3 cellular contexts compared by ENCODE assay signal in the genomic region with DNA sequence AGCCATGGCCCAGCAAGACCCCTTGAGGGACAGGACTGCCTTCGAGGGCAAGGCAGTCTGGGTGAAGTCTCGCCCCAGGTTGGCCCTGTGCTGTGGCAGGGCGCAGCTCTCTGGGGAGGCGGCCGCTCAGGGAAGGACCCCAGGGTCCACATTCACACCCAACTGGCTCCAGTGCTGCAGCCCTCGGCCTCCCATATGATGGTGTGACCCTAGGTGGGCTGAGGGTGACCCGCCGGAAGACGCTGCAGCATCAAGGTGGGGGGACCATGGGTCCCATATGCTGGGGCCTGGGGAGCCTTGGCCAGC.
A peak's percentile ranks its signal among the peaks of the same experiment; 100 is the strongest.
TF ChIP-seq lines count a peak whose summit lies in the region.

No MANE protein-coding gene starts in this region.

TF ChIP-seq in K562, 482 proteins besides CTCF, POLR2A, EP300 and RAD21:
- TF ChIP-seq MAFK (IDR thresholded peaks at IDR 0.05; ENCODE audit: low read length) = no peak
- TF ChIP-seq MYBL2 (IDR thresholded peaks at IDR 0.05; ENCODE audit: low read depth) = no peak
- 0 out of 2 replicates have a peak, but pooled peaks have one; percentile 70 for TF ChIP-seq MYBL2 (CRISPR knock-in tag; IDR thresholded peaks at IDR 0.05; ENCODE audit: borderline replicate concordance)
- no peak for TF ChIP-seq NBN (IDR thresholded peaks at IDR 0.05; ENCODE audit: low read depth)
- peak; percentile 1; the same call in 1 of the 2 replicates for TF ChIP-seq PHF8 (IDR thresholded peaks at IDR 0.05; ENCODE audit: borderline replicate concordance, low read length)
- TF ChIP-seq NR3C1 (CRISPR knock-in tag; IDR thresholded peaks at IDR 0.05) = 0 out of 2 replicates have a peak, but pooled peaks have one; percentile 19
- TF ChIP-seq, protein P1, sequence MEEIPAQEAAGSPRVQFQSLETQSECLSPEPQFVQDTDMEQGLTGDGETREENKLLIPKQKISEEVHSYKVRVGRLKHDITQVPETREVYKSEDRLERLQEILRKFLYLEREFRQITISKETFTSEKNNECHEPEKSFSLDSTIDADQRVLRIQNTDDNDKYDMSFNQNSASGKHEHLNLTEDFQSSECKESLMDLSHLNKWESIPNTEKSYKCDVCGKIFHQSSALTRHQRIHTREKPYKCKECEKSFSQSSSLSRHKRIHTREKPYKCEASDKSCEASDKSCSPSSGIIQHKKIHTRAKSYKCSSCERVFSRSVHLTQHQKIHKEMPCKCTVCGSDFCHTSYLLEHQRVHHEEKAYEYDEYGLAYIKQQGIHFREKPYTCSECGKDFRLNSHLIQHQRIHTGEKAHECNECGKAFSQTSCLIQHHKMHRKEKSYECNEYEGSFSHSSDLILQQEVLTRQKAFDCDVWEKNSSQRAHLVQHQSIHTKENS (CRISPR knock-in tag; IDR thresholded peaks at IDR 0.05) = no peak
- no peak for TF ChIP-seq ZNF224 (CRISPR knock-in tag; IDR thresholded peaks at IDR 0.05)
- no peak for TF ChIP-seq ZNF282 (CRISPR knock-in tag; IDR thresholded peaks at IDR 0.05)
TF ChIP-seq in K562: peak in this region for 3.

TF ChIP-seq in neural cell, 6 proteins besides CTCF, POLR2A, EP300 and RAD21:
- TF ChIP-seq SMC3 (conservative IDR thresholded peaks at IDR 0.05; ENCODE audit: poor library complexity) = no peak
- TF ChIP-seq REST (IDR thresholded peaks at IDR 0.05; ENCODE audit: borderline replicate concordance) = no peak
- TF ChIP-seq EZH2 (IDR thresholded peaks at IDR 0.05; ENCODE audit: borderline replicate concordance, insufficient read depth, low read length, poor library complexity, severe bottlenecking) = no peak
- TF ChIP-seq MXI1 (conservative IDR thresholded peaks at IDR 0.05; ENCODE audit: poor library complexity, severe bottlenecking) = no peak
- no peak for TF ChIP-seq POLR2AphosphoS5 (IDR thresholded peaks at IDR 0.05)
- no peak for TF ChIP-seq TAF1 (IDR thresholded peaks at IDR 0.05; ENCODE audit: low read depth)

TF ChIP-seq in WTC11, 78 proteins besides CTCF, POLR2A, EP300 and RAD21:
- no peak for TF ChIP-seq ZNF423 (CRISPR knock-in tag; IDR thresholded peaks at IDR 0.05)
- TF ChIP-seq NR2C2 (CRISPR knock-in tag; IDR thresholded peaks at IDR 0.05) = no peak
- no peak for TF ChIP-seq ZNF138 (CRISPR knock-in tag; conservative IDR thresholded peaks at IDR 0.05)
- TF ChIP-seq ZNF281 (CRISPR knock-in tag; IDR thresholded peaks at IDR 0.05) = no peak
- TF ChIP-seq NFATC4 (CRISPR knock-in tag; IDR thresholded peaks at IDR 0.05) = no peak
- TF ChIP-seq SMAD3 (CRISPR knock-in tag; IDR thresholded peaks at IDR 0.05; ENCODE audit: borderline replicate concordance) = no peak
- TF ChIP-seq, protein P2, sequence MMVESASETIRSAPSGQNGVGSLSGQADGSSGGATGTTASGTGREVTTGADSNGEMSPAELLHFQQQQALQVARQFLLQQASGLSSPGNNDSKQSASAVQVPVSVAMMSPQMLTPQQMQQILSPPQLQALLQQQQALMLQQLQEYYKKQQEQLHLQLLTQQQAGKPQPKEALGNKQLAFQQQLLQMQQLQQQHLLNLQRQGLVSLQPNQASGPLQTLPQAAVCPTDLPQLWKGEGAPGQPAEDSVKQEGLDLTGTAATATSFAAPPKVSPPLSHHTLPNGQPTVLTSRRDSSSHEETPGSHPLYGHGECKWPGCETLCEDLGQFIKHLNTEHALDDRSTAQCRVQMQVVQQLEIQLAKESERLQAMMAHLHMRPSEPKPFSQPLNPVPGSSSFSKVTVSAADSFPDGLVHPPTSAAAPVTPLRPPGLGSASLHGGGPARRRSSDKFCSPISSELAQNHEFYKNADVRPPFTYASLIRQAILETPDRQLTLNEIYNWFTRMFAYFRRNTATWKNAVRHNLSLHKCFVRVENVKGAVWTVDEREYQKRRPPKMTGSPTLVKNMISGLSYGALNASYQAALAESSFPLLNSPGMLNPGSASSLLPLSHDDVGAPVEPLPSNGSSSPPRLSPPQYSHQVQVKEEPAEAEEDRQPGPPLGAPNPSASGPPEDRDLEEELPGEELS (CRISPR knock-in tag; IDR thresholded peaks at IDR 0.05) = no peak
- no peak for TF ChIP-seq AR (CRISPR knock-in tag; IDR thresholded peaks at IDR 0.05)
- TF ChIP-seq FOXP1 (CRISPR knock-in tag; IDR thresholded peaks at IDR 0.05; ENCODE audit: borderline replicate concordance) = no peak
- TF ChIP-seq ZNF317 (CRISPR knock-in tag; IDR thresholded peaks at IDR 0.05; ENCODE audit: borderline replicate concordance, low read depth) = no peak
- no peak for TF ChIP-seq FOXJ3 (CRISPR knock-in tag; IDR thresholded peaks at IDR 0.05; ENCODE audit: borderline replicate concordance)
- no peak for TF ChIP-seq SP1 (CRISPR knock-in tag; conservative IDR thresholded peaks at IDR 0.05)
- TF ChIP-seq TP53 (CRISPR knock-in tag; IDR thresholded peaks at IDR 0.05) = no peak
- no peak for TF ChIP-seq CBFB (CRISPR knock-in tag; IDR thresholded peaks at IDR 0.05; ENCODE audit: low read depth)
- TF ChIP-seq EMX1 (CRISPR knock-in tag; IDR thresholded peaks at IDR 0.05) = no peak
- TF ChIP-seq, protein P3, sequence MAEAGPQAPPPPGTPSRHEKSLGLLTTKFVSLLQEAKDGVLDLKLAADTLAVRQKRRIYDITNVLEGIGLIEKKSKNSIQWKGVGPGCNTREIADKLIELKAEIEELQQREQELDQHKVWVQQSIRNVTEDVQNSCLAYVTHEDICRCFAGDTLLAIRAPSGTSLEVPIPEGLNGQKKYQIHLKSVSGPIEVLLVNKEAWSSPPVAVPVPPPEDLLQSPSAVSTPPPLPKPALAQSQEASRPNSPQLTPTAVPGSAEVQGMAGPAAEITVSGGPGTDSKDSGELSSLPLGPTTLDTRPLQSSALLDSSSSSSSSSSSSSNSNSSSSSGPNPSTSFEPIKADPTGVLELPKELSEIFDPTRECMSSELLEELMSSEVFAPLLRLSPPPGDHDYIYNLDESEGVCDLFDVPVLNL (CRISPR knock-in tag; IDR thresholded peaks at IDR 0.05; ENCODE audit: borderline replicate concordance, low read depth) = no peak
- TF ChIP-seq, protein P4, sequence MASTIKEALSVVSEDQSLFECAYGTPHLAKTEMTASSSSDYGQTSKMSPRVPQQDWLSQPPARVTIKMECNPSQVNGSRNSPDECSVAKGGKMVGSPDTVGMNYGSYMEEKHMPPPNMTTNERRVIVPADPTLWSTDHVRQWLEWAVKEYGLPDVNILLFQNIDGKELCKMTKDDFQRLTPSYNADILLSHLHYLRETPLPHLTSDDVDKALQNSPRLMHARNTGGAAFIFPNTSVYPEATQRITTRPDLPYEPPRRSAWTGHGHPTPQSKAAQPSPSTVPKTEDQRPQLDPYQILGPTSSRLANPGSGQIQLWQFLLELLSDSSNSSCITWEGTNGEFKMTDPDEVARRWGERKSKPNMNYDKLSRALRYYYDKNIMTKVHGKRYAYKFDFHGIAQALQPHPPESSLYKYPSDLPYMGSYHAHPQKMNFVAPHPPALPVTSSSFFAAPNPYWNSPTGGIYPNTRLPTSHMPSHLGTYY (CRISPR knock-in tag; IDR thresholded peaks at IDR 0.05) = no peak
- TF ChIP-seq, protein P5, sequence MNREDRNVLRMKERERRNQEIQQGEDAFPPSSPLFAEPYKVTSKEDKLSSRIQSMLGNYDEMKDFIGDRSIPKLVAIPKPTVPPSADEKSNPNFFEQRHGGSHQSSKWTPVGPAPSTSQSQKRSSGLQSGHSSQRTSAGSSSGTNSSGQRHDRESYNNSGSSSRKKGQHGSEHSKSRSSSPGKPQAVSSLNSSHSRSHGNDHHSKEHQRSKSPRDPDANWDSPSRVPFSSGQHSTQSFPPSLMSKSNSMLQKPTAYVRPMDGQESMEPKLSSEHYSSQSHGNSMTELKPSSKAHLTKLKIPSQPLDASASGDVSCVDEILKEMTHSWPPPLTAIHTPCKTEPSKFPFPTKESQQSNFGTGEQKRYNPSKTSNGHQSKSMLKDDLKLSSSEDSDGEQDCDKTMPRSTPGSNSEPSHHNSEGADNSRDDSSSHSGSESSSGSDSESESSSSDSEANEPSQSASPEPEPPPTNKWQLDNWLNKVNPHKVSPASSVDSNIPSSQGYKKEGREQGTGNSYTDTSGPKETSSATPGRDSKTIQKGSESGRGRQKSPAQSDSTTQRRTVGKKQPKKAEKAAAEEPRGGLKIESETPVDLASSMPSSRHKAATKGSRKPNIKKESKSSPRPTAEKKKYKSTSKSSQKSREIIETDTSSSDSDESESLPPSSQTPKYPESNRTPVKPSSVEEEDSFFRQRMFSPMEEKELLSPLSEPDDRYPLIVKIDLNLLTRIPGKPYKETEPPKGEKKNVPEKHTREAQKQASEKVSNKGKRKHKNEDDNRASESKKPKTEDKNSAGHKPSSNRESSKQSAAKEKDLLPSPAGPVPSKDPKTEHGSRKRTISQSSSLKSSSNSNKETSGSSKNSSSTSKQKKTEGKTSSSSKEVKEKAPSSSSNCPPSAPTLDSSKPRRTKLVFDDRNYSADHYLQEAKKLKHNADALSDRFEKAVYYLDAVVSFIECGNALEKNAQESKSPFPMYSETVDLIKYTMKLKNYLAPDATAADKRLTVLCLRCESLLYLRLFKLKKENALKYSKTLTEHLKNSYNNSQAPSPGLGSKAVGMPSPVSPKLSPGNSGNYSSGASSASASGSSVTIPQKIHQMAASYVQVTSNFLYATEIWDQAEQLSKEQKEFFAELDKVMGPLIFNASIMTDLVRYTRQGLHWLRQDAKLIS (CRISPR knock-in tag; IDR thresholded peaks at IDR 0.05; ENCODE audit: borderline replicate concordance) = no peak
- no peak for TF ChIP-seq ZNF396 (CRISPR knock-in tag; IDR thresholded peaks at IDR 0.05; ENCODE audit: borderline replicate concordance)
